Comparison of ENCODE assay signal across 8 cellular contexts in genomic region chr6:117483004-117483644, GRCh38. TPM values are rescaled to one million over a fixed set of nuclear protein-coding genes. Genes with fewer than 3 reads are reported as not detected.
A peak's percentile ranks its signal among the peaks of the same experiment; 100 is the strongest.
DNase-seq lines count a peak whose midpoint lies in the region; ATAC-seq and TF ChIP-seq lines count a peak whose summit lies in the region.

No MANE protein-coding gene starts in this region.

- H3K9ac ChIP-seq in IMR-90 (ENCODE audit: low read depth, low read length), result peak overlapping the region; percentile 95
- H3K9ac ChIP-seq in liver (ENCODE audit: low read depth in 1 of 2, low read length in 2 of 2), result peak overlapping the region; percentile 82 to 92

- H3K4me3 ChIP-seq in CD8-positive, alpha-beta T cell (ENCODE audit: low read depth, low read length), result peak overlapping the region; percentile 72
- peak overlapping the region; percentile 98 for H3K4me3 ChIP-seq in IMR-90 (ENCODE audit: insufficient read depth, low read depth, low read length)
- peak overlapping the region; percentile 73 to 91 (median 80) for H3K4me3 ChIP-seq in liver (ENCODE audit: low read depth in 1 of 3, low read length in 3 of 3)

- BruUV-seq in IMR-90 (replicated peaks; lab: Mats Ljungman, UMichigan), result no TSS peak

- H4K91ac ChIP-seq in IMR-90 (ENCODE audit: insufficient read depth, low read depth, low read length), result peak overlapping the region; percentile 77

- dilution Hi-C loops in IMR-90 (cut with HindIII; ENCODE audit: low sequenced_read_pairs, unreplicated experiment), result no loop called here

- TF ChIP-seq RAD21 in IMR-90 (IDR thresholded peaks at IDR 0.05; ENCODE audit: low read length), result 0 out of 2 replicates have a peak, but pooled peaks have one; percentile 12
- peak in 1 of 2 donors; percentile 40 for TF ChIP-seq RAD21 in liver (IDR thresholded peaks at IDR 0.05)

- peak overlapping the region; percentile 56; the same call in 1 of the 2 replicates for H2AK5ac ChIP-seq in IMR-90 (ENCODE audit: low read depth, low read length)

- in situ Hi-C loops in IMR-90 (cut with MboI; ENCODE audit: low sequenced_read_pairs), result no loop called here

- peak in 1 of 7 experiments; percentile 52 for DNase-seq in CD8-positive, alpha-beta T cell
- DNase-seq in GM19238 (ENCODE audit: insufficient read length, low spot score) (peak; percentile 22), IMR-90 (peak; percentile 31), T-helper 17 cell (peak in 2 of 3 donors; percentile 8 to 11), NCI-H226 (no peak)

- intact Hi-C loops in CD8-positive, alpha-beta T cell (cut with DNase I, micrococcal nuclease), result loop anchor here in 1 of 2 experiments (1.0 to 5.0 kb wide), 2 partner anchors 65 to 194 kb away; partner anchors contain the start of gene NUS1
- intact Hi-C loops in IMR-90 (cut with micrococcal nuclease), result loop anchor here (2.0 kb wide), 3 partner anchors 32 to 74 kb away; no protein-coding TSS in a partner anchor
- intact Hi-C loops in dendritic cell treated with granulocyte-macrophage colony-stimulating factor and Interleukin-4, amounts not matched to agents 40 ng/mL and 50 ng/mL, for 4 days (cut with micrococcal nuclease), result loop anchor here (2.0 to 10.0 kb wide), 2 partner anchors 14 to 192 kb away; partner anchors contain the start of gene NUS1

- no peak overlapping the region for H3K27ac Mint-ChIP-seq in CD8-positive, alpha-beta T cell
- peak overlapping the region; percentile 19 for H3K27ac Mint-ChIP-seq in T-helper 17 cell
- peak overlapping the region; percentile 83 for H3K27ac Mint-ChIP-seq in dendritic cell treated with granulocyte-macrophage colony-stimulating factor and Interleukin-4, amounts not matched to agents 40 ng/mL and 50 ng/mL, for 4 days
- H3K27ac Mint-ChIP-seq in stimulated activated memory B cell treated with anti-CD40 and anti-IgM and Interleukin-4, amounts not matched to agents 10 μg/mL and 1 μg/mL and 100 μg/mL, for 72 hours, result peak overlapping the region; percentile 70

- H3K79me1 ChIP-seq in IMR-90 (ENCODE audit: low read depth in 1 of 2, low read length in 2 of 2), result peaks cover 14 to 37% of the 10 kb centered on the region in 2 experiments; a peak in 3 of 4 replicates

- H3K4me1 Mint-ChIP-seq in CD8-positive, alpha-beta T cell (ENCODE audit: low read depth), result peaks cover 17% of the 10 kb centered on the region
- H3K4me1 Mint-ChIP-seq in T-helper 17 cell, result peaks cover 17% of the 10 kb centered on the region
- H3K4me1 Mint-ChIP-seq in dendritic cell treated with granulocyte-macrophage colony-stimulating factor and Interleukin-4, amounts not matched to agents 40 ng/mL and 50 ng/mL, for 4 days (ENCODE audit: low read depth), result peaks cover 13% of the 10 kb centered on the region
- peaks cover 19% of the 10 kb centered on the region for H3K4me1 Mint-ChIP-seq in stimulated activated memory B cell treated with anti-CD40 and anti-IgM and Interleukin-4, amounts not matched to agents 10 μg/mL and 1 μg/mL and 100 μg/mL, for 72 hours

- peak overlapping the region; percentile 80; the same call in 1 of the 2 replicates for H2BK20ac ChIP-seq in IMR-90 (ENCODE audit: low read depth, low read length)

- 0% methylated on average over 25 of the region's 46 CpGs; no CpG with 5 or more reads in 1 of the 2 experiments for WGBS in IMR-90 (ENCODE audit: extremely low coverage in 2 of 2, insufficient read length in 1 of 2), 2 experiments
- WGBS in liver, result under 1% methylated on average over 46 of the region's 46 CpGs

- ATAC-seq in CD8-positive, alpha-beta T cell, result no peak
- peak; percentile 33 for ATAC-seq in IMR-90 (ENCODE audit: low read depth)
- ATAC-seq in T-helper 17 cell, result peak; percentile 20
- no peak for ATAC-seq in stimulated activated memory B cell treated with anti-CD40 and anti-IgM and Interleukin-4, amounts not matched to agents 10 μg/mL and 1 μg/mL and 100 μg/mL, for 72 hours

- H3K23ac ChIP-seq in IMR-90 (ENCODE audit: low read depth, low read length), result peak overlapping the region; percentile 99

- POLR2A ChIA-PET in CD8-positive, alpha-beta T cell (lab: Charles Lee), result interaction anchor here (1.0 to 5.0 kb wide), 4 partner anchors 64 to 119 kb away, joined by 3 to 26 read pairs (median 4); partner anchors contain the start of gene GOPC
- POLR2A ChIA-PET in IMR-90 (lab: Charles Lee; ENCODE audit: unreplicated experiment), result no interaction called here

- H4K5ac ChIP-seq in IMR-90 (ENCODE audit: low read depth, low read length), result peak overlapping the region; percentile 62

- H4K20me1 ChIP-seq in IMR-90 (ENCODE audit: insufficient read depth, low read length), result no peaks in the 10 kb centered on the region; the same call in 1 of the 2 replicates

- H4K8ac ChIP-seq in IMR-90 (ENCODE audit: low read depth in 2 of 2, low read length in 2 of 2), result peak overlapping the region; percentile 73 to 85; a peak in 3 of 4 replicates

- no peak overlapping the region for H3K27ac ChIP-seq in CD8-positive, alpha-beta T cell (ENCODE audit: low read depth, low read length)
- H3K27ac ChIP-seq in IMR-90 (ENCODE audit: insufficient read depth, low read length), result peak overlapping the region; percentile 87
- peak overlapping the region; percentile 92 to 93 for H3K27ac ChIP-seq in liver (ENCODE audit: low read depth in 1 of 2, low read length in 2 of 2)

- peaks cover 2% of the 10 kb centered on the region for H3K36me3 Mint-ChIP-seq in CD8-positive, alpha-beta T cell
- H3K36me3 Mint-ChIP-seq in T-helper 17 cell (ENCODE audit: low read depth), result peaks cover 2% of the 10 kb centered on the region
- H3K36me3 Mint-ChIP-seq in dendritic cell treated with granulocyte-macrophage colony-stimulating factor and Interleukin-4, amounts not matched to agents 40 ng/mL and 50 ng/mL, for 4 days (ENCODE audit: low read depth), result no peaks in the 10 kb centered on the region
- no peaks in the 10 kb centered on the region for H3K36me3 Mint-ChIP-seq in stimulated activated memory B cell treated with anti-CD40 and anti-IgM and Interleukin-4, amounts not matched to agents 10 μg/mL and 1 μg/mL and 100 μg/mL, for 72 hours

- H3K9me3 ChIP-seq in CD8-positive, alpha-beta T cell (ENCODE audit: low read length), result no peaks in the 10 kb centered on the region
- H3K9me3 ChIP-seq in IMR-90 (ENCODE audit: control insufficient read depth, insufficient read depth, low read length) (no peaks in the 10 kb centered on the region), T-helper 17 cell (ENCODE audit: control insufficient read depth, low read length, poor library complexity, severe bottlenecking) (no peaks in the 10 kb centered on the region), liver (ENCODE audit: control insufficient read depth in 4 of 4, low read length in 3 of 4) (no peaks in the 10 kb centered on the region)

- H2BK120ac ChIP-seq in IMR-90 (ENCODE audit: low read depth, low read length), result peak overlapping the region; percentile 90

- H3K36me3 ChIP-seq in CD8-positive, alpha-beta T cell (ENCODE audit: insufficient read depth, low read length), result no peaks in the 10 kb centered on the region
- peaks cover 7% of the 10 kb centered on the region for H3K36me3 ChIP-seq in IMR-90 (ENCODE audit: control insufficient read depth, insufficient read depth, low read length)
- peaks cover 0 to 3% (median 0%) of the 10 kb centered on the region in 4 donors for H3K36me3 ChIP-seq in liver (ENCODE audit: control insufficient read depth in 4 of 4, insufficient read depth in 3 of 4, low read depth in 1 of 4, low read length in 3 of 4)

- peaks cover 4% of the 10 kb centered on the region; the same call in 1 of the 2 replicates for H3K9me1 ChIP-seq in IMR-90 (ENCODE audit: insufficient read depth, low read length)

- peaks cover 16% of the 10 kb centered on the region for H3K4me1 ChIP-seq in CD8-positive, alpha-beta T cell (ENCODE audit: insufficient read depth, low read length)
- peaks cover 5% of the 10 kb centered on the region for H3K4me1 ChIP-seq in IMR-90 (ENCODE audit: control insufficient read depth, insufficient read depth, low read length)
- peaks cover 0 to 18% (median 16%) of the 10 kb centered on the region in 4 donors for H3K4me1 ChIP-seq in liver (ENCODE audit: control insufficient read depth in 4 of 4, insufficient read depth in 4 of 4, low read length in 3 of 4)

- peak overlapping the region; percentile 99 for H3K4me2 ChIP-seq in IMR-90 (ENCODE audit: low read depth, low read length)

- TF ChIP-seq CTCF in CD8-positive, alpha-beta T cell (IDR thresholded peaks at IDR 0.05), result no peak
- TF ChIP-seq CTCF in IMR-90 (conservative IDR thresholded peaks at IDR 0.05; ENCODE audit: low read depth, low read length) (no peak), liver (IDR thresholded peaks at IDR 0.05; ENCODE audit: low read depth, low read length, missing input control) (no peak)

- peak overlapping the region; percentile 91 for H2AFZ ChIP-seq in IMR-90 (replicated peaks; ENCODE audit: low read length, poor library complexity)

- no peaks in the 10 kb centered on the region for H3K9me3 Mint-ChIP-seq in CD8-positive, alpha-beta T cell
- H3K9me3 Mint-ChIP-seq in dendritic cell treated with granulocyte-macrophage colony-stimulating factor and Interleukin-4, amounts not matched to agents 40 ng/mL and 50 ng/mL, for 4 days, result no peaks in the 10 kb centered on the region
- H3K9me3 Mint-ChIP-seq in stimulated activated memory B cell treated with anti-CD40 and anti-IgM and Interleukin-4, amounts not matched to agents 10 μg/mL and 1 μg/mL and 100 μg/mL, for 72 hours, result no peaks in the 10 kb centered on the region

- peak overlapping the region; percentile 97 for H3K14ac ChIP-seq in IMR-90 (replicated peaks; ENCODE audit: low read depth, low read length)

- H2BK5ac ChIP-seq in IMR-90 (ENCODE audit: low read depth, low read length, poor library complexity, severe bottlenecking), result peak overlapping the region; percentile 68

- peak overlapping the region; percentile 96 for H3K56ac ChIP-seq in IMR-90 (ENCODE audit: extremely low read depth, insufficient read depth, low read length)

- peak overlapping the region; percentile 90 for H3K4me3 Mint-ChIP-seq in CD8-positive, alpha-beta T cell
- H3K4me3 Mint-ChIP-seq in T-helper 17 cell, result peak overlapping the region; percentile 92
- peak overlapping the region; percentile 94 for H3K4me3 Mint-ChIP-seq in dendritic cell treated with granulocyte-macrophage colony-stimulating factor and Interleukin-4, amounts not matched to agents 40 ng/mL and 50 ng/mL, for 4 days
- peak overlapping the region; percentile 84 for H3K4me3 Mint-ChIP-seq in stimulated activated memory B cell treated with anti-CD40 and anti-IgM and Interleukin-4, amounts not matched to agents 10 μg/mL and 1 μg/mL and 100 μg/mL, for 72 hours

- CTCF ChIA-PET in CD8-positive, alpha-beta T cell (lab: Charles Lee), result interaction anchor here (0.8 to 1.5 kb wide), 5 partner anchors 10 to 118 kb away, joined by 3 to 4 read pairs (median 3); no protein-coding TSS in a partner anchor
- CTCF ChIA-PET in IMR-90 (lab: Yijun Ruan, JAX), result interaction anchor here (0.8 to 1.8 kb wide), 3 partner anchors 11 to 75 kb away, joined by 3 to 5 read pairs (median 4); no protein-coding TSS in a partner anchor

- TF ChIP-seq POLR2A in IMR-90 (IDR thresholded peaks at IDR 0.05; ENCODE audit: low read depth, low read length), result no peak

- peak overlapping the region; percentile 36; the same call in 1 of the 3 replicates for H2BK15ac ChIP-seq in IMR-90 (ENCODE audit: low read depth, low read length)

- peak overlapping the region; percentile 82 for H3K18ac ChIP-seq in IMR-90 (ENCODE audit: low read depth, low read length)

- no peaks in the 10 kb centered on the region for H3K27me3 ChIP-seq in CD8-positive, alpha-beta T cell (ENCODE audit: insufficient read depth, low read length)
- no peaks in the 10 kb centered on the region for H3K27me3 ChIP-seq in IMR-90 (ENCODE audit: control insufficient read depth, insufficient read depth, low read length)
- H3K27me3 ChIP-seq in liver (ENCODE audit: control insufficient read depth in 4 of 4, insufficient read depth in 4 of 4, low read length in 3 of 4), result no peaks in the 10 kb centered on the region

- H3K4ac ChIP-seq in IMR-90 (ENCODE audit: low read depth, low read length), result peak overlapping the region; percentile 97

- peak overlapping the region; percentile 94 for H2AK9ac ChIP-seq in IMR-90 (replicated peaks; ENCODE audit: low read depth, low read length, poor library complexity)

- H3K27me3 Mint-ChIP-seq in CD8-positive, alpha-beta T cell (ENCODE audit: low read depth), result peaks cover 35% of the 10 kb centered on the region
- H3K27me3 Mint-ChIP-seq in T-helper 17 cell, result peaks cover 46% of the 10 kb centered on the region
- H3K27me3 Mint-ChIP-seq in dendritic cell treated with granulocyte-macrophage colony-stimulating factor and Interleukin-4, amounts not matched to agents 40 ng/mL and 50 ng/mL, for 4 days, result peaks cover 46% of the 10 kb centered on the region
- H3K27me3 Mint-ChIP-seq in stimulated activated memory B cell treated with anti-CD40 and anti-IgM and Interleukin-4, amounts not matched to agents 10 μg/mL and 1 μg/mL and 100 μg/mL, for 72 hours, result peaks cover 64% of the 10 kb centered on the region

RNA-seq across cellular contexts. Expression of gene DCBLD1, which starts 0.7 kb away (rescaled TPM):
- 1 to 10 TPM; 2.0 to 2.1 TPM for total RNA-seq in CD8-positive, alpha-beta T cell
- total RNA-seq in IMR-90 (2012; rRNA removed) (27.8 and 30.0 TPM in 2 replicates), T-helper 17 cell (1 to 10 TPM; 1.4 to 1.8 TPM), liver (10 to 100 TPM in 1 of 2 donors, 1 to 10 TPM in 1; 2.7 to 10.4 TPM)
- polyA plus RNA-seq in IMR-90 (2012; rRNA removed) (20.1 and 21.1 TPM in 2 replicates), liver (1 to 10 TPM; 4.3 to 4.6 TPM)
- 8.5 and 14.8 TPM in 2 replicates for polyA plus RNA-seq in IMR-90 (2012; cell fraction: cytosol; rRNA removed)
- polyA plus RNA-seq in IMR-90 (2012; cell fraction: nucleus; rRNA removed; ENCODE audit: low replicate concordance), result 34.3 and 36.6 TPM in 2 replicates

RNA-seq across cellular contexts. Expression of gene ROS1, which starts 57.4 kb away (rescaled TPM):
- not detected for total RNA-seq in CD8-positive, alpha-beta T cell
- total RNA-seq in IMR-90 (2012; rRNA removed) (under 0.01 TPM in 2 replicates), T-helper 17 cell (not detected), liver (not detected)
- polyA plus RNA-seq in IMR-90 (2012; rRNA removed) (0.03 TPM in 1 of 2 replicates, not detected in the other), liver (under 1 TPM in 1 of 2 donors, not detected in 1; under 0.01 TPM)
- polyA plus RNA-seq in IMR-90 (2012; cell fraction: cytosol; rRNA removed), result under 0.01 and 0.01 TPM in 2 replicates
- polyA plus RNA-seq in IMR-90 (2012; cell fraction: nucleus; rRNA removed; ENCODE audit: low replicate concordance), result 0.01 and 0.05 TPM in 2 replicates

Comparison
In these comparisons a context has a peak if more than half of its experiments do, and no peak if none do; other contexts are left out.
1. ATAC-seq: peak in IMR-90 (single experiment) and T-helper 17 cell (single experiment); none in CD8-positive, alpha-beta T cell (single experiment) and stimulated activated memory B cell treated with anti-CD40 and anti-IgM and Interleukin-4, amounts not matched to agents 10 μg/mL and 1 μg/mL and 100 μg/mL, for 72 hours (single experiment).
2. Peak in every context shown above with its lines, with median percentiles within 50 percentile points of each other: H3K4me3 ChIP-seq and H3K4me3 Mint-ChIP-seq.